ENCODE assay signal across 8 cellular contexts in genomic region chr7:150420987-150421674, GRCh38. TPM values are rescaled to one million over a fixed set of nuclear protein-coding genes. Genes with fewer than 3 reads are reported as not detected.
A peak's percentile ranks its signal among the peaks of the same experiment; 100 is the strongest.
DNase-seq lines count a peak whose midpoint lies in the region; ATAC-seq and TF ChIP-seq lines count a peak whose summit lies in the region.

No MANE protein-coding gene starts in this region.

- H3K27ac ChIP-seq in GM23338 (ENCODE audit: low read depth) (no peak overlapping the region), Peyer's patch (no peak overlapping the region), neural progenitor cell (no peak overlapping the region)

- H3K9ac ChIP-seq in neural progenitor cell, result no peak overlapping the region

- no peak overlapping the region; the same call in 2 of the 3 replicates for H3K4me3 Mint-ChIP-seq in GM23338
- no peak overlapping the region for H3K4me3 Mint-ChIP-seq in activated T-cell treated with anti-CD3 and anti-CD28 coated beads, Interleukin-2, amount 50 U/mL, for 24 hours
- H3K4me3 Mint-ChIP-seq in neural progenitor cell, result no peak overlapping the region

- H3K9me3 Mint-ChIP-seq in GM23338, result no peaks in the 10 kb centered on the region
- H3K9me3 Mint-ChIP-seq in activated T-cell treated with anti-CD3 and anti-CD28 coated beads, Interleukin-2, amount 50 U/mL, for 24 hours, result no peaks in the 10 kb centered on the region
- peaks cover 3% of the 10 kb centered on the region for H3K9me3 Mint-ChIP-seq in neural progenitor cell

- H4K20me1 ChIP-seq in GM23338 (replicated peaks; ENCODE audit: insufficient read depth) (no peaks in the 10 kb centered on the region), neural progenitor cell (ENCODE audit: low read depth) (no peaks in the 10 kb centered on the region)

- H3K79me2 ChIP-seq in GM23338 (replicated peaks; ENCODE audit: insufficient read depth) (no peaks in the 10 kb centered on the region), neural progenitor cell (ENCODE audit: low read depth) (no peaks in the 10 kb centered on the region)

- H3K4me1 ChIP-seq in GM23338 (ENCODE audit: insufficient read depth) (peaks cover 9% of the 10 kb centered on the region), Peyer's patch (peaks cover 0 to 3% (median 0%) of the 10 kb centered on the region in 4 donors), neural progenitor cell (no peaks in the 10 kb centered on the region)

- H3K9me2 ChIP-seq in GM23338 (ENCODE audit: insufficient read depth), result 0 out of 2 replicates have a peak, but pooled peaks cover 4% of the 10 kb centered on the region

- H3K9me3 ChIP-seq in Peyer's patch (no peaks in the 10 kb centered on the region), neural progenitor cell (ENCODE audit: low read depth) (no peaks in the 10 kb centered on the region)

- H3F3A ChIP-seq in GM23338 (replicated peaks; ENCODE audit: low read depth) (0 out of 2 replicates have a peak, but pooled peaks cover 4% of the 10 kb centered on the region), neural progenitor cell (ENCODE audit: low read depth) (no peaks in the 10 kb centered on the region)

- DNase-seq in ELR (ENCODE audit: low read depth) (peak; percentile 78), GM23338 (ENCODE audit: low spot score) (peak; percentile 94), Kasumi-1 (lab: John Stamatoyannopoulos, UW) (peak; percentile 90), Peyer's patch (peak; percentile 81 to 96 (median 88)), fibroblast of gingiva (ENCODE audit: low read depth) (peak; percentile 60), neural progenitor cell (ENCODE audit: low spot score) (peak; percentile 87), stromal cell of bone marrow (ENCODE audit: low read depth) (peak; percentile 59)
- DNase-seq in activated T-cell treated with anti-CD3 and anti-CD28 coated beads, Interleukin-2, amount 50 U/mL, for 24 hours, result peak; percentile 88

- ATAC-seq in GM23338, result peak; percentile 99

- peak; percentile 92 to 97 for TF ChIP-seq CTCF in GM23338 (conservative IDR thresholded peaks at IDR 0.05; ENCODE audit: low read depth in 2 of 2)
- peak; percentile 75 to 90 (median 87) for TF ChIP-seq CTCF in Peyer's patch (IDR thresholded peaks at IDR 0.05)
- TF ChIP-seq CTCF in neural progenitor cell (IDR thresholded peaks at IDR 0.05), result peak; percentile 96

- H3K4me1 Mint-ChIP-seq in GM23338 (peaks cover 14% of the 10 kb centered on the region), neural progenitor cell (peaks cover 14% of the 10 kb centered on the region)
- peaks cover 6% of the 10 kb centered on the region for H3K4me1 Mint-ChIP-seq in activated T-cell treated with anti-CD3 and anti-CD28 coated beads, Interleukin-2, amount 50 U/mL, for 24 hours (ENCODE audit: low read depth)

- H3K27me3 ChIP-seq in GM23338 (ENCODE audit: insufficient read depth) (no peaks in the 10 kb centered on the region), Peyer's patch (no peaks in the 10 kb centered on the region), neural progenitor cell (peaks cover 16% of the 10 kb centered on the region)

- H3K4me2 ChIP-seq in GM23338, result no peak overlapping the region
- H3K4me2 ChIP-seq in neural progenitor cell, result no peak overlapping the region

- H3K27ac Mint-ChIP-seq in GM23338 (no peak overlapping the region), neural progenitor cell (peak overlapping the region; percentile 31)
- no peak overlapping the region for H3K27ac Mint-ChIP-seq in activated T-cell treated with anti-CD3 and anti-CD28 coated beads, Interleukin-2, amount 50 U/mL, for 24 hours

- H2AFZ ChIP-seq in GM23338, result no peak overlapping the region
- H2AFZ ChIP-seq in neural progenitor cell (replicated peaks), result peak overlapping the region; percentile 78

- H3K36me3 Mint-ChIP-seq in GM23338 (ENCODE audit: low read depth), result no peaks in the 10 kb centered on the region
- no peaks in the 10 kb centered on the region for H3K36me3 Mint-ChIP-seq in activated T-cell treated with anti-CD3 and anti-CD28 coated beads, Interleukin-2, amount 50 U/mL, for 24 hours (ENCODE audit: low read depth)
- H3K36me3 Mint-ChIP-seq in neural progenitor cell, result no peaks in the 10 kb centered on the region

- no peak overlapping the region for H3K4me3 ChIP-seq in GM23338
- H3K4me3 ChIP-seq in Peyer's patch, result no peak overlapping the region
- no peak overlapping the region for H3K4me3 ChIP-seq in neural progenitor cell

- peaks cover 2% of the 10 kb centered on the region for H3K27me3 Mint-ChIP-seq in GM23338 (ENCODE audit: insufficient read depth, low read depth, poor library complexity)
- no peaks in the 10 kb centered on the region for H3K27me3 Mint-ChIP-seq in activated T-cell treated with anti-CD3 and anti-CD28 coated beads, Interleukin-2, amount 50 U/mL, for 24 hours
- H3K27me3 Mint-ChIP-seq in neural progenitor cell (ENCODE audit: insufficient read depth, low read depth), result peaks cover 7% of the 10 kb centered on the region

- TF ChIP-seq POLR2A in Peyer's patch (IDR thresholded peaks at IDR 0.05), result no peak

- H3K36me3 ChIP-seq in GM23338 (ENCODE audit: insufficient read depth), result no peaks in the 10 kb centered on the region
- H3K36me3 ChIP-seq in Peyer's patch, result no peaks in the 10 kb centered on the region
- H3K36me3 ChIP-seq in neural progenitor cell, result no peaks in the 10 kb centered on the region

TF ChIP-seq in GM23338, 12 proteins besides CTCF, POLR2A, EP300 and RAD21 (continues in another document):
- peak; percentile 59; the same call in 1 of the 2 replicates for TF ChIP-seq CREB1 (CRISPR knock-in tag; IDR thresholded peaks at IDR 0.05; ENCODE audit: low read depth)
- TF ChIP-seq JUNB (IDR thresholded peaks at IDR 0.05; ENCODE audit: unreplicated experiment), result peak; percentile 57

RNA-seq across cellular contexts. Expression of gene GIMAP8, which starts 29.3 kb away (rescaled TPM):
- not detected in 2 replicates for total RNA-seq in GM23338 (2014; rRNA removed; shearing (Covaris generic))
- polyA plus RNA-seq in GM23338 (2016; fragmentation: Nextera tagmentation; extraction: Ambion mirVana), result 0.06 TPM in 1 of 2 replicates, not detected in the other
- total RNA-seq in Peyer's patch (10 to 100 TPM in 1 of 4 donors, 1 to 10 TPM in 2, under 1 TPM in 1; 0.88 to 19.8 (median 5.2) TPM), neural progenitor cell (ENCODE audit: low replicate concordance) (not detected in 2 replicates)

RNA-seq across cellular contexts. Expression of gene ZNF775, which starts 42.0 kb away (rescaled TPM):
- 35.2 and 38.2 TPM in 2 replicates for total RNA-seq in GM23338 (2014; rRNA removed; shearing (Covaris generic))
- 4.5 and 6.7 TPM in 2 replicates for polyA plus RNA-seq in GM23338 (2016; fragmentation: Nextera tagmentation; extraction: Ambion mirVana)
- total RNA-seq in Peyer's patch, result 1 to 10 TPM; 1.7 to 2.8 (median 2.5) TPM
- total RNA-seq in neural progenitor cell (ENCODE audit: low replicate concordance), result 3.0 and 26.1 TPM in 2 replicates

RNA-seq across cellular contexts. Expression of gene REPIN1, which starts 52.5 kb away (rescaled TPM):
- 143 and 156 TPM in 2 replicates for total RNA-seq in GM23338 (2014; rRNA removed; shearing (Covaris generic))
- 29.2 and 29.8 TPM in 2 replicates for polyA plus RNA-seq in GM23338 (2016; fragmentation: Nextera tagmentation; extraction: Ambion mirVana)
- total RNA-seq in Peyer's patch (100 to 1,000 TPM; 138 to 209 (median 159) TPM), neural progenitor cell (ENCODE audit: low replicate concordance) (18.0 and 58.9 TPM in 2 replicates)
